In genomic region chr4:67918428-67918827, GRCh38 we compare ENCODE assay signal across 12 cellular contexts. TPM values are rescaled to one million over a fixed set of nuclear protein-coding genes. Genes with fewer than 3 reads are reported as not detected.
A peak's percentile ranks its signal among the peaks of the same experiment; 100 is the strongest.
DNase-seq lines count a peak whose midpoint lies in the region; ATAC-seq and TF ChIP-seq lines count a peak whose summit lies in the region.
"Had no signal": no experiment of that assay in that cellular context is flagged by ENCODE, and none has a peak within 500 bp of the region (broad histone marks: within the 10 kb centered on the region; RNA-seq: fewer than 3 reads in every experiment).

No MANE protein-coding gene starts in this region.

- TF ChIP-seq CTCF in type B pancreatic cell (conservative IDR thresholded peaks at IDR 0.05) (peak; percentile 54), mucosa of descending colon (IDR thresholded peaks at IDR 0.05) (no peak)

- H3K4me3 ChIP-seq in mucosa of descending colon: no peak overlapping the region

- H3K36me3 Mint-ChIP-seq in type B pancreatic cell: no peaks in the 10 kb centered on the region

- no peaks in the 10 kb centered on the region for H3K4me1 ChIP-seq in mucosa of descending colon (ENCODE audit: low read depth)

- no peak overlapping the region for H3K27ac Mint-ChIP-seq in type B pancreatic cell
- H3K27ac Mint-ChIP-seq: T-helper 1 cell treated with Interleukin-12 subunit alpha and Interleukin-12 subunit beta and Interleukin-4 antibody, amounts not matched to agents 30 μg/mL and 1 μg/mL, for 36 hours had no signal

- H3K9me3 ChIP-seq in mucosa of descending colon: no peaks in the 10 kb centered on the region

- no peaks in the 10 kb centered on the region for H3K9me3 Mint-ChIP-seq in type B pancreatic cell
- H3K9me3 Mint-ChIP-seq: T-helper 1 cell treated with Interleukin-12 subunit alpha and Interleukin-12 subunit beta and Interleukin-4 antibody, amounts not matched to agents 30 μg/mL and 1 μg/mL, for 36 hours had no signal

- intact Hi-C loops in mucosa of descending colon (cut with DNase I, micrococcal nuclease): no loop called here

- H3K4me1 Mint-ChIP-seq in type B pancreatic cell (ENCODE audit: unreplicated experiment): peaks cover 4% of the 10 kb centered on the region

- H3K4me3 Mint-ChIP-seq in type B pancreatic cell: no peak overlapping the region
- H3K4me3 Mint-ChIP-seq: T-helper 1 cell treated with Interleukin-12 subunit alpha and Interleukin-12 subunit beta and Interleukin-4 antibody, amounts not matched to agents 30 μg/mL and 1 μg/mL, for 36 hours had no signal

- DNase-seq in NCI-H82 (lab: John Stamatoyannopoulos, UW) (peak; percentile 38), NCI-H82 treated with DMSO at 0.1 percent for 48 hours (lab: John Stamatoyannopoulos, UW; ENCODE audit: unreplicated experiment) (no peak), NCI-H69 (lab: John Stamatoyannopoulos, UW) (peak; percentile 0), cerebellum (ENCODE audit: low spot score) (peak; percentile 2), type B pancreatic cell (ENCODE audit: extremely low spot score, unreplicated experiment) (no peak), mucosa of descending colon (no peak), MV-4-11 (lab: John Stamatoyannopoulos, UW) (no peak)
- DNase-seq: left cardiac atrium, occipital lobe had no signal

- no peaks in the 10 kb centered on the region for H3K27me3 Mint-ChIP-seq in type B pancreatic cell

- ATAC-seq in HG03457 (IDR thresholded peaks at IDR 0.05; ENCODE audit: unreplicated experiment): no peak
- no peak for ATAC-seq in mucosa of descending colon
- ATAC-seq: left cardiac atrium had no signal

- no peaks in the 10 kb centered on the region for H3K36me3 ChIP-seq in mucosa of descending colon (ENCODE audit: low read depth)

RNA-seq across cellular contexts. Expression of gene TMPRSS11D, which starts 34.6 kb away (rescaled TPM):
- total RNA-seq in cerebellum (not detected), type B pancreatic cell (ENCODE audit: low replicate concordance) (not detected in 2 replicates), mucosa of descending colon (not detected)
- total RNA-seq: activated CD8-positive, alpha-beta memory T cell treated with anti-CD3 and anti-CD28 coated beads for 36 hours; left cardiac atrium; occipital lobe had no signal

RNA-seq across cellular contexts. Expression of gene TMPRSS11A, which starts 44.9 kb away (rescaled TPM):
- not detected for total RNA-seq in cerebellum
- 0.43 and 0.81 TPM in 2 replicates for total RNA-seq in type B pancreatic cell (ENCODE audit: low replicate concordance)
- not detected for total RNA-seq in mucosa of descending colon
- total RNA-seq: activated CD8-positive, alpha-beta memory T cell treated with anti-CD3 and anti-CD28 coated beads for 36 hours; left cardiac atrium; occipital lobe had no signal

Comparison
In these comparisons a context has a peak if more than half of its experiments do, and no peak if none do; other contexts are left out.
1. DNase-seq: peak in NCI-H82 (single experiment), NCI-H69 (single experiment) and cerebellum (single experiment); none in NCI-H82 treated with DMSO at 0.1 percent for 48 hours (single experiment), type B pancreatic cell (single experiment), mucosa of descending colon (0 of 3) and MV-4-11 (single experiment).